8 cellular contexts compared by ENCODE assay signal in genomic region chr1:223712184-223712855, GRCh38. TPM values are rescaled to one million over a fixed set of nuclear protein-coding genes. Genes with fewer than 3 reads are reported as not detected.
DNase-seq lines count a peak whose midpoint lies in the region; ATAC-seq, FAIRE-seq and TF ChIP-seq lines count a peak whose summit lies in the region.

CAPN2 (plus strand) TSS chr1:223712539; CDS start chr1:223712641, 102 bp downstream.

- FAIRE-seq in A549 (lab: Jason Lieb, UNC): no peak

- POLR2A ChIA-PET in A549 (lab: Yijun Ruan, JAX): interaction anchor here (0.6 to 3.2 kb wide), 4 partner anchors 9 to 37 kb away, joined by 4 to 25 read pairs (median 10); no protein-coding TSS in a partner anchor

- peak within 1 kb of the TSS; percentile 88 for H3K4me3 ChIP-seq in A549
- H3K4me3 ChIP-seq in lower leg skin (ENCODE audit: low read depth, poor library complexity, severe bottlenecking): peak within 1 kb of the TSS; percentile 83

- DNase-seq in A549 (ENCODE audit: low read depth in 1 of 2, low spot score in 1 of 2) (peak; percentile 81 to 84), NCI-H2227 (lab: John Stamatoyannopoulos, UW; ENCODE audit: unreplicated experiment) (peak; percentile 82), lower leg skin (ENCODE audit: low spot score in 2 of 2) (peak; percentile 64 to 96)
- peak; percentile 61 to 70 for DNase-seq in activated CD4-positive, alpha-beta T cell treated with anti-CD3 and anti-CD28 coated beads, Interleukin-2, amount 50 U/mL, for 48 hours
- peak; percentile 20 for DNase-seq in effector CD8-positive, alpha-beta T cell (lab: John Stamatoyannopoulos, UW)
- DNase-seq in stimulated activated CD4-positive, alpha-beta T cell treated with anti-CD3 and anti-CD28 coated beads, TNF-alpha, amount 100 ng/mL, for 1 hour (ENCODE audit: low read depth in 3 of 3, low spot score in 1 of 3): peak; percentile 24 to 34 (median 27)

- ATAC-seq in A549 (peak; percentile 71 to 75), GM18498 (IDR thresholded peaks at IDR 0.05; ENCODE audit: unreplicated experiment) (peak; percentile 67), HG02870 (IDR thresholded peaks at IDR 0.05; ENCODE audit: unreplicated experiment) (peak; percentile 42)

- H3K4me2 ChIP-seq in A549: peak within 1 kb of the TSS; percentile 88

- H3K4me1 ChIP-seq in A549: peaks cover 80% of the 10 kb centered on the region

- WGBS in A549 (ENCODE audit: missing lambda C conversion rate): 1% methylated on average over 15 of the region's 76 CpGs
- 0% methylated on average over 28 of the region's 76 CpGs; no CpG with 5 or more reads in 1 of the 2 donors for WGBS in lower leg skin, 2 donors

- CTCF ChIA-PET in A549 (lab: Yijun Ruan, JAX): interaction anchor here (0.6 to 4.2 kb wide), 28 partner anchors 9 to 430 kb away, joined by 3 to 92 read pairs (median 4); no protein-coding TSS in a partner anchor

- TF ChIP-seq EP300 in A549 (IDR thresholded peaks at IDR 0.05): no peak

- no peaks in the 10 kb centered on the region for H3K9me3 ChIP-seq in A549

- TF ChIP-seq POLR2A in A549 (IDR thresholded peaks at IDR 0.05; ENCODE audit: low read length): peak; percentile 71
- TF ChIP-seq POLR2A in lower leg skin (IDR thresholded peaks at IDR 0.05): no peak

- TF ChIP-seq RAD21 in A549 (conservative IDR thresholded peaks at IDR 0.05 in 1 of 2, IDR thresholded peaks at IDR 0.05 in 1 of 2): peak; percentile 57 to 88

- H3K27ac ChIP-seq in A549: peak within 1 kb of the TSS; percentile 99

- TF ChIP-seq CTCF in A549 (IDR thresholded peaks at IDR 0.05): peak; percentile 70
- no peak for TF ChIP-seq CTCF in lower leg skin (IDR thresholded peaks at IDR 0.05)

- intact Hi-C loops in lower leg skin (cut with DNase I; ENCODE audit: low total_unique reads): loop anchor here (5.0 kb wide), 1 partner anchor 35 kb away; no protein-coding TSS in a partner anchor

TF ChIP-seq in A549, 52 proteins besides CTCF, POLR2A, EP300 and RAD21:
- TF ChIP-seq BCL3 (IDR thresholded peaks at IDR 0.05): 0 out of 3 replicates have a peak, but pooled peaks have one; percentile 22
- TF ChIP-seq FOSB (CRISPR knock-in tag; IDR thresholded peaks at IDR 0.05): no peak
- TF ChIP-seq GATA3 (IDR thresholded peaks at IDR 0.05; ENCODE audit: borderline replicate concordance): no peak
- TF ChIP-seq ESRRA (IDR thresholded peaks at IDR 0.05; ENCODE audit: borderline replicate concordance, low read length): no peak
- no peak for TF ChIP-seq HEYL (CRISPR knock-in tag; IDR thresholded peaks at IDR 0.05)
- TF ChIP-seq TP53 (CRISPR knock-in tag; IDR thresholded peaks at IDR 0.05): no peak
- no peak for TF ChIP-seq NFE2L2 (conservative IDR thresholded peaks at IDR 0.05; ENCODE audit: low read length)
- no peak for TF ChIP-seq RARB (CRISPR knock-in tag; IDR thresholded peaks at IDR 0.05)
- TF ChIP-seq JUNB (IDR thresholded peaks at IDR 0.05): no peak
- TF ChIP-seq HOXB13 (CRISPR knock-in tag; IDR thresholded peaks at IDR 0.05; ENCODE audit: low read depth): 0 out of 2 replicates have a peak, but pooled peaks have one; percentile 37
- peak; percentile 88 for TF ChIP-seq SMC3 (IDR thresholded peaks at IDR 0.05)
- TF ChIP-seq MAX (IDR thresholded peaks at IDR 0.05): peak; percentile 63
- TF ChIP-seq CHD4 (IDR thresholded peaks at IDR 0.05; ENCODE audit: borderline replicate concordance): no peak; the same call in 1 of the 2 replicates
- TF ChIP-seq MYC (IDR thresholded peaks at IDR 0.05; ENCODE audit: borderline replicate concordance, low read length): peak; percentile 74
- TF ChIP-seq PHF8 (IDR thresholded peaks at IDR 0.05; ENCODE audit: borderline replicate concordance, low read depth): peak; percentile 83; the same call in 1 of the 2 replicates
- TF ChIP-seq CHD2 (IDR thresholded peaks at IDR 0.05; ENCODE audit: low read length, partially characterized antibody): no peak
- TF ChIP-seq PBX3 (IDR thresholded peaks at IDR 0.05): no peak
- TF ChIP-seq TFCP2L1 (CRISPR knock-in tag; IDR thresholded peaks at IDR 0.05): no peak
- no peak for TF ChIP-seq ELK1 (IDR thresholded peaks at IDR 0.05; ENCODE audit: low read depth, low read length)
- TF ChIP-seq JUN (IDR thresholded peaks at IDR 0.05): peak; percentile 31 to 83; a peak in 2 of 5 replicates
- TF ChIP-seq HOXB5 (CRISPR knock-in tag; IDR thresholded peaks at IDR 0.05): peak; percentile 60; the same call in 1 of the 2 replicates
- peak; percentile 52; the same call in 1 of the 2 replicates for TF ChIP-seq E2F6 (IDR thresholded peaks at IDR 0.05; ENCODE audit: borderline replicate concordance, low read depth)
- no peak for TF ChIP-seq ZC3H11A (IDR thresholded peaks at IDR 0.05)
- TF ChIP-seq FOSL2 (IDR thresholded peaks at IDR 0.05): peak; percentile 58
- peak; percentile 94 for TF ChIP-seq FOSL2 (CRISPR knock-in tag; IDR thresholded peaks at IDR 0.05)
- no peak for TF ChIP-seq ZFP36 (IDR thresholded peaks at IDR 0.05; ENCODE audit: borderline replicate concordance, partially characterized antibody)
- peak; percentile 39; the same call in 1 of the 2 replicates for TF ChIP-seq KDM5A (IDR thresholded peaks at IDR 0.05)
TF ChIP-seq in A549: peak in this region for 11.

RNA-seq across cellular contexts. Expression of gene CAPN2, which starts in this region (rescaled TPM):
- polyA plus RNA-seq in A549 (2011; rRNA removed) (199 and 217 TPM in 2 replicates), A549 (2017; fragmentation: RNase III; extraction: RNeasy Plus Mini Kit Qiagen cat#74134 plus additional on column Dnase treatment) (285 to 327 TPM (median 300 TPM) in 3 replicates)
- polyA plus RNA-seq in A549 (2012; cell fraction: cytosol; rRNA removed): 132 and 138 TPM in 2 replicates
- polyA plus RNA-seq in A549 (2012; cell fraction: nucleus; rRNA removed): 115 and 134 TPM in 2 replicates
- polyA minus RNA-seq in A549 (2011; rRNA and poly(A)+ RNA removed): 153 and 163 TPM in 2 replicates
- total RNA-seq in lower leg skin: 10 to 100 TPM; 33.7 to 73.3 (median 47.2) TPM

Comparison
In these comparisons a context has a peak if more than half of its experiments do, and no peak if none do; other contexts are left out.
1. Peak in every context shown above with its lines: DNase-seq, ATAC-seq, H3K4me3 ChIP-seq and H3K27ac ChIP-seq.
2. DNase-seq: peak in every context shown above with its lines; median percentile 82 in A549; 82 in NCI-H2227; 80 in lower leg skin; 66 in activated CD4-positive, alpha-beta T cell treated with anti-CD3 and anti-CD28 coated beads, Interleukin-2, amount 50 U/mL, for 48 hours; 27 in stimulated activated CD4-positive, alpha-beta T cell treated with anti-CD3 and anti-CD28 coated beads, TNF-alpha, amount 100 ng/mL, for 1 hour; 20 in effector CD8-positive, alpha-beta T cell.